Comparison of ENCODE assay signal across 28 cellular contexts in genomic region chr5:61082516-61083280, GRCh38.
A peak's percentile ranks its signal among the peaks of the same experiment; 100 is the strongest.
DNase-seq lines count a peak whose midpoint lies in the region; ATAC-seq, FAIRE-seq and TF ChIP-seq lines count a peak whose summit lies in the region.
"Had no signal": no experiment of that assay in that cellular context is flagged by ENCODE, and none has a peak within 500 bp of the region (broad histone marks: within the 10 kb centered on the region; RNA-seq: fewer than 3 reads in every experiment).

No MANE protein-coding gene starts in this region.

- no peaks in the 10 kb centered on the region for H3K9me3 Mint-ChIP-seq in CD4-positive, alpha-beta T cell
- H3K9me3 Mint-ChIP-seq: activated CD4-positive, alpha-beta memory T cell treated with anti-CD3 and anti-CD28 coated beads for 36 hours; dendritic cell treated with granulocyte-macrophage colony-stimulating factor and Interleukin-4, amounts not matched to agents 40 ng/mL and 50 ng/mL, for 4 days had no signal

- BruUV-seq in GM12878 (replicated peaks; lab: Mats Ljungman, UMichigan) = no TSS peak

- H3K27me3 Mint-ChIP-seq in CD4-positive, alpha-beta T cell = no peaks in the 10 kb centered on the region
- H3K27me3 Mint-ChIP-seq: activated CD4-positive, alpha-beta memory T cell treated with anti-CD3 and anti-CD28 coated beads for 36 hours; dendritic cell treated with granulocyte-macrophage colony-stimulating factor and Interleukin-4, amounts not matched to agents 40 ng/mL and 50 ng/mL, for 4 days; stimulated activated naive B cell treated with anti-CD40 and anti-IgM and Interleukin-4, amounts not matched to agents 10 μg/mL and 1 μg/mL and 100 μg/mL, for 72 hours had no signal

- SMC1A ChIA-PET in GM12878 (lab: Charles Lee; ENCODE audit: uncharacterized antibody, unreplicated experiment) = no interaction called here

- RAD21 ChIA-PET in GM12878 (lab: Charles Lee; ENCODE audit: unreplicated experiment) = no interaction called here

- no peaks in the 10 kb centered on the region for H3K4me1 ChIP-seq in GM12878 (ENCODE audit: control insufficient read depth, insufficient read depth, low read length)
- H3K4me1 ChIP-seq: lower lobe of right lung, vagina had no signal

- ATAC-seq in GM12878 (peak; percentile 38; the same call in 1 of the 3 replicates), GM21528 (IDR thresholded peaks at IDR 0.05; ENCODE audit: low FRiP score, unreplicated experiment) (no peak)
- ATAC-seq in CD4-positive, alpha-beta T cell (ENCODE audit: poor library complexity) = no peak
- ATAC-seq: HCT116; lower lobe of right lung; stimulated activated naive B cell treated with anti-CD40 and anti-IgM and Interleukin-4, amounts not matched to agents 10 μg/mL and 1 μg/mL and 100 μg/mL, for 72 hours had no signal

- no peaks in the 10 kb centered on the region for H3K79me2 ChIP-seq in GM12878 (ENCODE audit: control insufficient read depth, insufficient read depth, low read length)

- H3K27ac ChIP-seq in GM12878 (ENCODE audit: control insufficient read depth, insufficient read depth) = no peak overlapping the region
- H3K27ac ChIP-seq in CD4-positive, alpha-beta T cell (ENCODE audit: low read depth, low read length) = no peak overlapping the region
- H3K27ac ChIP-seq: BLaER1 treated with 17β-estradiol and CSF1 and Interleukin-3, amounts not matched to agents 10 nM and 100 nM; cardiac muscle cell; lower lobe of right lung; skin epidermis; thoracic aorta; vagina had no signal

- FAIRE-seq in GM12878 (lab: Jason Lieb, UNC) = no peak
- FAIRE-seq: endometrium had no signal

- TF ChIP-seq POLR2A in GM12878 (IDR thresholded peaks at IDR 0.05; ENCODE audit: low read depth, low read length) = no peak

- H3K4me3 ChIP-seq in GM12878 = no peak overlapping the region
- H3K4me3 ChIP-seq: BLaER1 treated with 17β-estradiol and CSF1 and Interleukin-3, amounts not matched to agents 10 nM and 100 nM; cardiac muscle cell; lower lobe of right lung; skin epidermis; thoracic aorta; vagina had no signal

- no peak for TF ChIP-seq CTCF in GM12878 (IDR thresholded peaks at IDR 0.05 in 2 of 3, conservative IDR thresholded peaks at IDR 0.05 in 1 of 3; ENCODE audit: control insufficient read depth in 2 of 3, extremely low read depth in 1 of 3, insufficient read depth in 1 of 3, low read depth in 3 of 3, low read length in 3 of 3)
- TF ChIP-seq CTCF in CD4-positive, alpha-beta T cell (IDR thresholded peaks at IDR 0.05) = no peak

- POLR2A ChIA-PET in GM12878 (lab: Charles Lee) = no interaction called here
- POLR2A ChIA-PET in CD4-positive, alpha-beta T cell (lab: Charles Lee) = no interaction called here

- H3K36me3 ChIP-seq in GM12878 (ENCODE audit: control insufficient read depth in 2 of 2, insufficient read depth in 2 of 2, low read length in 1 of 2) = no peaks in the 10 kb centered on the region
- H3K36me3 ChIP-seq: cardiac muscle cell, lower lobe of right lung, thoracic aorta, vagina had no signal

- DNase-seq in ELR (ENCODE audit: low read depth) (peak; percentile 58), LHCN-M2 (ENCODE audit: low read depth) (peak; percentile 58), GM12878 (ENCODE audit: low read depth, low spot score) (no peak), foreskin melanocyte (peak; percentile 50), SIG-M5 treated with dmso at 0.1 percent for 504 hours (lab: John Stamatoyannopoulos, UW; ENCODE audit: unreplicated experiment) (no peak), kidney tubule cell (ENCODE audit: low spot score) (no peak)
- no peak for DNase-seq in CD4-positive, alpha-beta T cell
- DNase-seq: ACHN; activated CD4-positive, alpha-beta memory T cell treated with anti-CD3 and anti-CD28 coated beads for 36 hours; activated CD4-positive, CD25-positive, alpha-beta regulatory T cell; activated effector memory CD4-positive, alpha-beta T cell treated with anti-CD3 and anti-CD28 coated beads, Interleukin-2, amount 50 U/mL, for 16 hours; activated T-cell treated with anti-CD3 and anti-CD28 coated beads for 4 hours; Calu3; hypothalamus; islet precursor cell; lower lobe of right lung; NCI-H2107; NCI-H524; stimulated activated naive B cell treated with anti-CD40 and anti-IgM and Interleukin-4, amounts not matched to agents 10 μg/mL and 1 μg/mL and 100 μg/mL, for 72 hours had no signal

- TF ChIP-seq RAD21 in GM12878 (IDR thresholded peaks at IDR 0.05; ENCODE audit: insufficient read depth, low read depth, low read length) = no peak

- H3K36me3 Mint-ChIP-seq in CD4-positive, alpha-beta T cell (ENCODE audit: low read depth) = peaks cover 50% of the 10 kb centered on the region

- no peak overlapping the region for H3K27ac Mint-ChIP-seq in CD4-positive, alpha-beta T cell
- H3K27ac Mint-ChIP-seq: activated CD4-positive, alpha-beta memory T cell treated with anti-CD3 and anti-CD28 coated beads for 36 hours; dendritic cell treated with granulocyte-macrophage colony-stimulating factor and Interleukin-4, amounts not matched to agents 40 ng/mL and 50 ng/mL, for 4 days; stimulated activated naive B cell treated with anti-CD40 and anti-IgM and Interleukin-4, amounts not matched to agents 10 μg/mL and 1 μg/mL and 100 μg/mL, for 72 hours had no signal

- CTCF ChIA-PET in GM12878 (lab: Yijun Ruan, JAX) = no interaction called here
- CTCF ChIA-PET in CD4-positive, alpha-beta T cell (lab: Charles Lee) = no interaction called here

- H3K4me1 Mint-ChIP-seq in CD4-positive, alpha-beta T cell (ENCODE audit: low read depth) = no peaks in the 10 kb centered on the region

- no peaks in the 10 kb centered on the region; the same call in 2 of the 3 replicates for H3K9me3 ChIP-seq in GM12878 (replicated peaks; ENCODE audit: control insufficient read depth, insufficient read depth, low read length)
- H3K9me3 ChIP-seq in CD4-positive, alpha-beta T cell (ENCODE audit: control insufficient read depth, low read length) = no peaks in the 10 kb centered on the region
- H3K9me3 ChIP-seq: lower lobe of right lung, thoracic aorta, vagina had no signal

- H3K4me3 Mint-ChIP-seq in CD4-positive, alpha-beta T cell = no peak overlapping the region
- H3K4me3 Mint-ChIP-seq: activated CD4-positive, alpha-beta memory T cell treated with anti-CD3 and anti-CD28 coated beads for 36 hours; dendritic cell treated with granulocyte-macrophage colony-stimulating factor and Interleukin-4, amounts not matched to agents 40 ng/mL and 50 ng/mL, for 4 days; stimulated activated naive B cell treated with anti-CD40 and anti-IgM and Interleukin-4, amounts not matched to agents 10 μg/mL and 1 μg/mL and 100 μg/mL, for 72 hours had no signal

- in situ Hi-C loops in GM12878 (cut with MboI) = no loop called here

- TF ChIP-seq EP300 in GM12878 (IDR thresholded peaks at IDR 0.05; ENCODE audit: borderline replicate concordance in 1 of 2, control insufficient read depth in 1 of 2, low read depth in 2 of 2, low read length in 2 of 2) = no peak

- intact Hi-C loops in GM12878 (cut with micrococcal nuclease; ENCODE audit: unreplicated experiment) = no loop called here
- intact Hi-C loops in CD4-positive, alpha-beta T cell (cut with DNase I, micrococcal nuclease) = no loop called here

- no peak overlapping the region for H3K9ac ChIP-seq in GM12878 (ENCODE audit: control insufficient read depth, insufficient read depth, low read length)
- H3K9ac ChIP-seq: BLaER1 treated with 17β-estradiol and CSF1 and Interleukin-3, amounts not matched to agents 10 nM and 100 nM had no signal

- no peak overlapping the region for H3K4me2 ChIP-seq in GM12878 (ENCODE audit: control insufficient read depth, insufficient read depth)
- H3K4me2 ChIP-seq: BLaER1 treated with 17β-estradiol and CSF1 and Interleukin-3, amounts not matched to agents 10 nM and 100 nM had no signal

- 85% methylated on average over 3 of the region's 3 CpGs for WGBS in GM12878 (ENCODE audit: insufficient coverage, insufficient replicate concordance, low lambda C conversion rate, missing lambda C conversion rate)

- no peaks in the 10 kb centered on the region for H3K27me3 ChIP-seq in GM12878 (replicated peaks in 1 of 2; ENCODE audit: control insufficient read depth in 2 of 2, insufficient read depth in 2 of 2, low read length in 1 of 2)
- no peaks in the 10 kb centered on the region for H3K27me3 ChIP-seq in CD4-positive, alpha-beta T cell (ENCODE audit: control insufficient read depth, insufficient read depth, low read length)
- H3K27me3 ChIP-seq: BLaER1 treated with 17β-estradiol and CSF1 and Interleukin-3, amounts not matched to agents 10 nM and 100 nM; cardiac muscle cell; vagina had no signal

- no peak overlapping the region for H2AFZ ChIP-seq in GM12878 (ENCODE audit: control insufficient read depth, low read depth, low read length)

- H4K20me1 ChIP-seq in GM12878 (ENCODE audit: control insufficient read depth, insufficient read depth) = no peaks in the 10 kb centered on the region
- H4K20me1 ChIP-seq: BLaER1 treated with 17β-estradiol and CSF1 and Interleukin-3, amounts not matched to agents 10 nM and 100 nM had no signal

TF ChIP-seq in GM12878, 131 proteins besides CTCF, POLR2A, EP300 and RAD21:
- TF ChIP-seq JUNB (IDR thresholded peaks at IDR 0.05) = 0 out of 2 replicates have a peak, but pooled peaks have one; percentile 10
- no peak for TF ChIP-seq EZH2 (IDR thresholded peaks at IDR 0.05; ENCODE audit: borderline replicate concordance, control insufficient read depth, low read depth, low read length)
- TF ChIP-seq ZBTB33 (IDR thresholded peaks at IDR 0.05) = no peak
- peak; percentile 17; the same call in 1 of the 2 replicates for TF ChIP-seq RUNX3 (IDR thresholded peaks at IDR 0.05; ENCODE audit: low read length)

Comparison
In these comparisons a context has a peak if more than half of its experiments do, and no peak if none do; other contexts are left out.
1. DNase-seq: peak in ELR (single experiment), LHCN-M2 (single experiment) and foreskin melanocyte (single experiment); none in GM12878 (single experiment), CD4-positive, alpha-beta T cell (0 of 10), SIG-M5 treated with dmso at 0.1 percent for 504 hours (single experiment) and kidney tubule cell (single experiment).